In genomic region chr19:8342684-8343482, GRCh38 we compare ENCODE assay signal across 8 cellular contexts. TPM values are rescaled to one million over a fixed set of nuclear protein-coding genes. Genes with fewer than 3 reads are reported as not detected.
DNase-seq lines count a peak whose midpoint lies in the region; ATAC-seq, FAIRE-seq and TF ChIP-seq lines count a peak whose summit lies in the region.

Gene KANK3, minus strand, starts transcription at chr19:8343262. Its CDS starts 5,434 bp downstream, at chr19:8337828.

- TF ChIP-seq CTCF in GM20000 (IDR thresholded peaks at IDR 0.05; ENCODE audit: extremely low read depth, missing control alignments) (no peak), IMR-90 (conservative IDR thresholded peaks at IDR 0.05; ENCODE audit: low read depth, low read length) (no peak), fibroblast of the aortic adventitia (IDR thresholded peaks at IDR 0.05; ENCODE audit: insufficient read depth, low read length) (no peak), natural killer cell (IDR thresholded peaks at IDR 0.05) (no peak)

- 6% methylated on average over 29 of the region's 65 CpGs; no CpG with 5 or more reads in 1 of the 2 experiments for WGBS in IMR-90 (ENCODE audit: extremely low coverage in 2 of 2, insufficient read length in 1 of 2), 2 experiments

- no peaks in the 10 kb centered on the region for H3K9me1 ChIP-seq in IMR-90 (ENCODE audit: insufficient read depth, low read length)

- H2BK20ac ChIP-seq in IMR-90 (ENCODE audit: low read depth, low read length) = no peak within 1 kb of the TSS

- H3K4me1 Mint-ChIP-seq in CD4-positive, CD25-positive, alpha-beta regulatory T cell = peaks cover 0 to 18% (median 9%) of the 10 kb centered on the region in 4 donors
- H3K4me1 Mint-ChIP-seq in natural killer cell = peaks cover 12 to 23% of the 10 kb centered on the region in 2 donors
- peaks cover 16% of the 10 kb centered on the region for H3K4me1 Mint-ChIP-seq in stimulated activated memory B cell treated with anti-CD40 and anti-IgM and Interleukin-4, amounts not matched to agents 10 μg/mL and 1 μg/mL and 100 μg/mL, for 72 hours

- DNase-seq in CD4-positive, CD25-positive, alpha-beta regulatory T cell = peak; percentile 82 to 97 (median 86)
- peak; percentile 99 for DNase-seq in GM20000 (ENCODE audit: low spot score)
- DNase-seq in IMR-90 = peak; percentile 90
- DNase-seq in RCC 7860 (ENCODE audit: low spot score) = peak; percentile 52
- DNase-seq in activated effector memory CD4-positive, alpha-beta T cell treated with Interleukin-2 at 50 U/mL for 16 hours = peak; percentile 87
- peak; percentile 87 for DNase-seq in fibroblast of the aortic adventitia (ENCODE audit: low read depth)
- DNase-seq in natural killer cell = peak; percentile 90

- peaks cover 0 to 4% (median 0%) of the 10 kb centered on the region in 7 donors for H3K9me3 Mint-ChIP-seq in CD4-positive, CD25-positive, alpha-beta regulatory T cell
- no peaks in the 10 kb centered on the region for H3K9me3 Mint-ChIP-seq in natural killer cell
- no peaks in the 10 kb centered on the region for H3K9me3 Mint-ChIP-seq in stimulated activated memory B cell treated with anti-CD40 and anti-IgM and Interleukin-4, amounts not matched to agents 10 μg/mL and 1 μg/mL and 100 μg/mL, for 72 hours

- no peak within 1 kb of the TSS for H3K9ac ChIP-seq in IMR-90 (ENCODE audit: low read depth, low read length)

- H3K56ac ChIP-seq in IMR-90 (ENCODE audit: extremely low read depth, insufficient read depth, low read length) = no peak within 1 kb of the TSS

- H2AK5ac ChIP-seq in IMR-90 (ENCODE audit: low read depth, low read length) = no peak within 1 kb of the TSS; the same call in 1 of the 2 replicates

- peak within 1 kb of the TSS in 1 of 3 donors; percentile 42 for H3K27ac Mint-ChIP-seq in CD4-positive, CD25-positive, alpha-beta regulatory T cell
- peak within 1 kb of the TSS; percentile 62 to 86 for H3K27ac Mint-ChIP-seq in natural killer cell
- H3K27ac Mint-ChIP-seq in stimulated activated memory B cell treated with anti-CD40 and anti-IgM and Interleukin-4, amounts not matched to agents 10 μg/mL and 1 μg/mL and 100 μg/mL, for 72 hours = no peak within 1 kb of the TSS

- H3K9me3 ChIP-seq in CD4-positive, CD25-positive, alpha-beta regulatory T cell (ENCODE audit: control insufficient read depth in 2 of 2, low read length in 2 of 2) = no peaks in the 10 kb centered on the region
- H3K9me3 ChIP-seq in IMR-90 (ENCODE audit: control insufficient read depth, insufficient read depth, low read length) = no peaks in the 10 kb centered on the region

- peaks cover 3% of the 10 kb centered on the region for H3K36me3 Mint-ChIP-seq in CD4-positive, CD25-positive, alpha-beta regulatory T cell
- no peaks in the 10 kb centered on the region for H3K36me3 Mint-ChIP-seq in natural killer cell
- no peaks in the 10 kb centered on the region for H3K36me3 Mint-ChIP-seq in stimulated activated memory B cell treated with anti-CD40 and anti-IgM and Interleukin-4, amounts not matched to agents 10 μg/mL and 1 μg/mL and 100 μg/mL, for 72 hours

- no peaks in the 10 kb centered on the region for H3K36me3 ChIP-seq in CD4-positive, CD25-positive, alpha-beta regulatory T cell (ENCODE audit: control insufficient read depth, insufficient read depth, low read length)
- no peaks in the 10 kb centered on the region for H3K36me3 ChIP-seq in IMR-90 (ENCODE audit: control insufficient read depth, insufficient read depth, low read length)

- no peak within 1 kb of the TSS for H2BK120ac ChIP-seq in IMR-90 (ENCODE audit: low read depth, low read length)

- peaks cover 17% of the 10 kb centered on the region for H3K4me1 ChIP-seq in CD4-positive, CD25-positive, alpha-beta regulatory T cell (ENCODE audit: control insufficient read depth, insufficient read depth, low read length, poor library complexity, severe bottlenecking)
- peaks cover 4% of the 10 kb centered on the region; the same call in 1 of the 2 replicates for H3K4me1 ChIP-seq in IMR-90 (ENCODE audit: control insufficient read depth, insufficient read depth, low read length)

- no peaks in the 10 kb centered on the region for H3K79me1 ChIP-seq in IMR-90 (ENCODE audit: low read depth in 1 of 2, low read length in 2 of 2)

- H3K14ac ChIP-seq in IMR-90 (replicated peaks; ENCODE audit: low read depth, low read length) = no peak within 1 kb of the TSS

- CTCF ChIA-PET in IMR-90 (lab: Yijun Ruan, JAX) = interaction anchor here (0.7 kb wide), 1 partner anchor 12 kb away, joined by 3 read pairs; no protein-coding TSS in a partner anchor

- BruUV-seq in IMR-90 (replicated peaks; lab: Mats Ljungman, UMichigan) = no TSS peak

- H2BK15ac ChIP-seq in IMR-90 (ENCODE audit: low read depth, low read length) = no peak within 1 kb of the TSS

- H4K5ac ChIP-seq in IMR-90 (ENCODE audit: low read depth, low read length) = no peak within 1 kb of the TSS

- dilution Hi-C loops in IMR-90 (cut with HindIII; ENCODE audit: low sequenced_read_pairs, unreplicated experiment) = no loop called here

- TF ChIP-seq RAD21 in IMR-90 (IDR thresholded peaks at IDR 0.05; ENCODE audit: low read length) = no peak

- H3K27ac ChIP-seq in CD4-positive, CD25-positive, alpha-beta regulatory T cell (ENCODE audit: insufficient read depth, low read length, poor library complexity, severe bottlenecking) = no peak within 1 kb of the TSS
- H3K27ac ChIP-seq in IMR-90 (ENCODE audit: insufficient read depth, low read length) = no peak within 1 kb of the TSS

- H3K27me3 Mint-ChIP-seq in CD4-positive, CD25-positive, alpha-beta regulatory T cell = peaks cover 34% of the 10 kb centered on the region
- H3K27me3 Mint-ChIP-seq in natural killer cell (ENCODE audit: low read depth in 2 of 2) = no peaks in the 10 kb centered on the region
- H3K27me3 Mint-ChIP-seq in stimulated activated memory B cell treated with anti-CD40 and anti-IgM and Interleukin-4, amounts not matched to agents 10 μg/mL and 1 μg/mL and 100 μg/mL, for 72 hours = peaks cover 60% of the 10 kb centered on the region

- no peak within 1 kb of the TSS for H3K23ac ChIP-seq in IMR-90 (ENCODE audit: low read depth, low read length)

- H3K18ac ChIP-seq in IMR-90 (ENCODE audit: low read depth, low read length) = no peak within 1 kb of the TSS

- no peak for TF ChIP-seq POLR2A in IMR-90 (IDR thresholded peaks at IDR 0.05; ENCODE audit: low read depth, low read length)

- H3K4me3 Mint-ChIP-seq in CD4-positive, CD25-positive, alpha-beta regulatory T cell = peak within 1 kb of the TSS; percentile 78 to 93 (median 87)
- peak within 1 kb of the TSS; percentile 87 for H3K4me3 Mint-ChIP-seq in natural killer cell
- H3K4me3 Mint-ChIP-seq in stimulated activated memory B cell treated with anti-CD40 and anti-IgM and Interleukin-4, amounts not matched to agents 10 μg/mL and 1 μg/mL and 100 μg/mL, for 72 hours = peak within 1 kb of the TSS; percentile 72

- ATAC-seq in CD4-positive, CD25-positive, alpha-beta regulatory T cell (ENCODE audit: low read depth in 2 of 2) = peak; percentile 99 to 100
- peak; percentile 100 for ATAC-seq in IMR-90 (ENCODE audit: low read depth)
- ATAC-seq in natural killer cell = peak; percentile 99
- ATAC-seq in stimulated activated memory B cell treated with anti-CD40 and anti-IgM and Interleukin-4, amounts not matched to agents 10 μg/mL and 1 μg/mL and 100 μg/mL, for 72 hours = peak; percentile 98

- peak within 1 kb of the TSS; percentile 90 for H2AFZ ChIP-seq in IMR-90 (replicated peaks; ENCODE audit: low read length, poor library complexity)

- H2AK9ac ChIP-seq in IMR-90 (replicated peaks; ENCODE audit: low read depth, low read length, poor library complexity) = no peak within 1 kb of the TSS

- no peak for FAIRE-seq in RCC 7860 (lab: Jason Lieb, UNC)

- no peak within 1 kb of the TSS for H4K91ac ChIP-seq in IMR-90 (ENCODE audit: insufficient read depth, low read depth, low read length)

- H2BK5ac ChIP-seq in IMR-90 (ENCODE audit: low read depth, low read length, poor library complexity, severe bottlenecking) = no peak within 1 kb of the TSS

- H3K4me2 ChIP-seq in IMR-90 (ENCODE audit: low read depth, low read length) = peak within 1 kb of the TSS; percentile 83

- H4K20me1 ChIP-seq in IMR-90 (ENCODE audit: insufficient read depth, low read length) = no peaks in the 10 kb centered on the region

- H3K4ac ChIP-seq in IMR-90 (ENCODE audit: low read depth, low read length) = no peak within 1 kb of the TSS

- POLR2A ChIA-PET in IMR-90 (lab: Charles Lee; ENCODE audit: unreplicated experiment) = no interaction called here

- peak within 1 kb of the TSS; percentile 37 for H3K4me3 ChIP-seq in CD4-positive, CD25-positive, alpha-beta regulatory T cell (ENCODE audit: low read depth, low read length)
- H3K4me3 ChIP-seq in IMR-90 (ENCODE audit: insufficient read depth, low read depth, low read length) (peak within 1 kb of the TSS; percentile 44), fibroblast of the aortic adventitia (ENCODE audit: low read depth, low read length) (peak within 1 kb of the TSS; percentile 37)

- no peaks in the 10 kb centered on the region for H3K27me3 ChIP-seq in CD4-positive, CD25-positive, alpha-beta regulatory T cell (ENCODE audit: control insufficient read depth, insufficient read depth, low read length)
- peaks cover 12% of the 10 kb centered on the region; the same call in 1 of the 2 replicates for H3K27me3 ChIP-seq in IMR-90 (ENCODE audit: control insufficient read depth, insufficient read depth, low read length)

- in situ Hi-C loops in IMR-90 (cut with MboI; ENCODE audit: low sequenced_read_pairs) = loop anchor here (5.0 kb wide), 1 partner anchor 229 kb away; no protein-coding TSS in a partner anchor

- H4K8ac ChIP-seq in IMR-90 (ENCODE audit: low read depth in 2 of 2, low read length in 2 of 2) = peak within 1 kb of the TSS in 1 of 2 experiments; percentile 50; a peak in 1 of 4 replicates

- intact Hi-C loops in IMR-90 (cut with micrococcal nuclease) (no loop called here), natural killer cell (cut with micrococcal nuclease) (no loop called here)

TF ChIP-seq in IMR-90, 13 proteins besides CTCF, POLR2A, EP300 and RAD21:
- TF ChIP-seq FOS (IDR thresholded peaks at IDR 0.05; ENCODE audit: low read depth, low read length) (peak; percentile 28; the same call in 1 of the 2 replicates), BHLHE40 (IDR thresholded peaks at IDR 0.05; ENCODE audit: low read depth, low read length) (no peak)
TF ChIP-seq in IMR-90: peak in this region for 1.

RNA-seq across cellular contexts. Expression of gene KANK3, which starts in this region (rescaled TPM):
- 4.4 TPM for total RNA-seq in CD4-positive, CD25-positive, alpha-beta regulatory T cell
- polyA plus RNA-seq in CD4-positive, CD25-positive, alpha-beta regulatory T cell = 1 to 10 TPM in 2 of 4 donors, under 1 TPM in 2; 0.40 to 2.1 (median 1.0) TPM
- total RNA-seq in IMR-90 (2012; rRNA removed) = not detected in 2 replicates
- polyA plus RNA-seq in IMR-90 (2012; rRNA removed) = 0.04 and 0.07 TPM in 2 replicates
- 0.05 and 0.08 TPM in 2 replicates for polyA plus RNA-seq in IMR-90 (2012; cell fraction: cytosol; rRNA removed)
- polyA plus RNA-seq in IMR-90 (2012; cell fraction: nucleus; rRNA removed; ENCODE audit: low replicate concordance) = 0.18 and 0.84 TPM in 2 replicates
- total RNA-seq in fibroblast of the aortic adventitia (ENCODE audit: low replicate concordance) = 0.09 and 0.16 TPM in 2 replicates
- 10 to 100 TPM in 1 of 3 donors, 1 to 10 TPM in 2; 5.7 to 16.9 (median 8.4) TPM for total RNA-seq in natural killer cell

Comparison
In these comparisons a context has a peak if more than half of its experiments do, and no peak if none do; other contexts are left out.
1. Peak in DNase-seq, ATAC-seq, H3K4me3 ChIP-seq and H3K4me2 ChIP-seq in IMR-90; RNA of the gene not detected or under 1 TPM.
2. Peak in DNase-seq and H3K4me3 ChIP-seq in fibroblast of the aortic adventitia; RNA of the gene not detected or under 1 TPM.